In genomic region chr7:104548861-104549260, GRCh38 we compare ENCODE assay signal across 15 cellular contexts.
DNase-seq lines count a peak whose midpoint lies in the region; TF ChIP-seq lines count a peak whose summit lies in the region.
"Had no signal": no experiment of that assay in that cellular context is flagged by ENCODE, and none has a peak within 500 bp of the region (broad histone marks: within the 10 kb centered on the region; RNA-seq: fewer than 3 reads in every experiment).

No MANE protein-coding gene starts in this region.

- no peak overlapping the region for H3K9ac ChIP-seq in GM23248

- no peaks in the 10 kb centered on the region for H3F3A ChIP-seq in GM23248 (ENCODE audit: insufficient read depth)

- H4K20me1 ChIP-seq in GM23248 (ENCODE audit: insufficient read depth): no peaks in the 10 kb centered on the region

- no peaks in the 10 kb centered on the region for H3K4me1 ChIP-seq in GM23248 (ENCODE audit: insufficient read depth)
- H3K4me1 ChIP-seq: psoas muscle had no signal

- no peaks in the 10 kb centered on the region for H3K36me3 ChIP-seq in H7 (replicated peaks; ENCODE audit: control insufficient read depth, insufficient read depth, low read length)
- no peaks in the 10 kb centered on the region for H3K36me3 ChIP-seq in GM23248 (ENCODE audit: low read depth)
- H3K36me3 ChIP-seq: brain microvascular endothelial cell had no signal

- no peak overlapping the region for H2AFZ ChIP-seq in GM23248

- no peaks in the 10 kb centered on the region for H3K79me2 ChIP-seq in GM23248 (ENCODE audit: insufficient read depth)

- no peak overlapping the region for H3K4me2 ChIP-seq in GM23248 (ENCODE audit: unreplicated experiment)

- H3K27me3 ChIP-seq in H7 (ENCODE audit: control insufficient read depth, insufficient read depth, low read length) (no peaks in the 10 kb centered on the region), GM23248 (replicated peaks; ENCODE audit: insufficient read depth) (no peaks in the 10 kb centered on the region)
- H3K27me3 ChIP-seq: brain microvascular endothelial cell had no signal

- DNase-seq in H7 (peak; percentile 35), NCI-H69 (lab: John Stamatoyannopoulos, UW) (peak; percentile 53), epithelial cell of proximal tubule (ENCODE audit: low read depth) (no peak), GM23248 (no peak), posterior vena cava (ENCODE audit: low spot score) (no peak), occipital lobe (lab: John Stamatoyannopoulos, UW) (no peak)
- no peak for DNase-seq in central memory CD4-positive, alpha-beta T cell
- DNase-seq: activated CD4-positive, alpha-beta T cell treated with anti-CD3 and anti-CD28 coated beads, Interleukin-2, amount 10 ng/mL, durations not matched to agents 7 days and 5 days; brain microvascular endothelial cell; midbrain; psoas muscle; stimulated activated CD4-positive, alpha-beta T cell treated with anti-CD3 and anti-CD28 coated beads, Interleukin-2, amount 100 ng/mL, for 48 hours; stimulated activated naive CD8-positive, alpha-beta T cell treated with anti-CD3 and anti-CD28 coated beads, Interleukin-15, Interleukin-2, amounts not matched to agents 100 U/mL and 50 U/mL, for 24 hours had no signal

- intact Hi-C loops in posterior vena cava (cut with DNase I): no loop called here

- H3K27ac ChIP-seq in C4-2B (no peak overlapping the region), GM23248 (no peak overlapping the region)
- H3K27ac ChIP-seq: brain microvascular endothelial cell, epithelial cell of prostate, psoas muscle had no signal

- no peaks in the 10 kb centered on the region for H3K9me3 ChIP-seq in GM23248 (ENCODE audit: low read depth)
- H3K9me3 ChIP-seq: psoas muscle had no signal

- TF ChIP-seq CTCF in C4-2B (conservative IDR thresholded peaks at IDR 0.05): peak; percentile 23
- TF ChIP-seq CTCF in epithelial cell of proximal tubule (conservative IDR thresholded peaks at IDR 0.05; ENCODE audit: low read depth, low read length): peak; percentile 18

- H3K4me3 ChIP-seq in H7 (ENCODE audit: insufficient read depth, low read depth, low read length) (no peak overlapping the region), epithelial cell of proximal tubule (ENCODE audit: low read depth, low read length) (no peak overlapping the region), GM23248 (no peak overlapping the region)
- H3K4me3 ChIP-seq: psoas muscle had no signal

- in situ Hi-C loops in GM23248 (cut with MboI): no loop called here

- H3K9me2 ChIP-seq in GM23248 (ENCODE audit: insufficient read depth): no peaks in the 10 kb centered on the region

- WGBS in GM23248 (ENCODE audit: low coverage in 1 of 2, low lambda C conversion rate in 2 of 2, missing lambda C conversion rate in 2 of 2), 2 experiments: 5 to 14% methylated on average over 2 of the region's 2 CpGs

Comparison
In these comparisons a context has a peak if more than half of its experiments do, and no peak if none do; other contexts are left out.
1. DNase-seq: peak in H7 (single experiment) and NCI-H69 (single experiment); none in epithelial cell of proximal tubule (single experiment), GM23248 (single experiment), central memory CD4-positive, alpha-beta T cell (single experiment), posterior vena cava (single experiment) and occipital lobe (single experiment).